Comparison of ENCODE assay signal across 8 cellular contexts in the genomic region with DNA sequence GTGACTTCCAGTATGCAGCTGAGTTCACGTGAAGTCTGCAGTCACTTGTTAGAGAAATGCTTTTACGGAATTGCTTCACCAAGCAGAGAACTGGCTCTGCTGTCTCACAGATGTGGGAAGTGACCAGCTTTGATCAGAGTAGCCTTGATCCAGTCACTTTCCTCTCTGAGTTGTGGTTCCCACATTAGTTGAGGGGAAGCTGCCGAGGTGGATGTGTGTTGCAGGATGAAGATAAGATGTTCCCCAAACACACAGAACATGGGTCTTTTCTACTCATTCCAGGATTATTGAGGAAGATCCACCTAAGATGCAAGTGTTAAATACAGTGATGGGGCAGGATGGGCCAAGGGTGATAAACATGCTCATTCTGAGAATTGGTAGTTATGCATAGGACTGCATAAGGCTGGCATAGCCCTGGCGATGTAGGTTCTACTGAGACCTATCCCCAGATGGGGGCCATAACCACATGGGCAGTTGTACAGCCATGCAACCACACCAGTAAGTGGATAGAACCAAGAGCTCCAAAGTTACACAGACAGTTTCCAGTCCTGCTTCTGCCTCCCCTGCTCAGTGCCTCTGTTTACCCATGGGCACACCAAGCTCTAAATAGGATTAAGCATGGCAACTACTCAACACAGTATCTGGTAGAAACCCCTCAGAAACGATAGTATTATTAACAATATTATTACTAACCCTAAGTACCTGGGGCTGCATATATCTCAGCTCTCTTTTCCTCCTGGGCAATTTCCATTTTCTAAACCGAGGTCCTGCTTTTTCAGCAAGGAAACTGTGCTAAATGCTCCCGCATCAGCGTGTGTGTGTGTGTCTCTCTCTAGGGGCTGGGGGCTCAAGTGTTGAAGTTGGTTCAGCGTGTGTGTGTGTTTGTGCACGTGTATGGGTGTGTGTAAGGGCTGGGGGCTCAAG.
DNase-seq lines count a peak whose midpoint lies in the region; ATAC-seq and TF ChIP-seq lines count a peak whose summit lies in the region.

No MANE protein-coding gene starts in this region.

- in situ Hi-C loops in brain microvascular endothelial cell (cut with HindIII; ENCODE audit: low pct_ligation_motif_present, low sequenced_read_pairs), result no loop called here

- H3K27ac ChIP-seq in heart left ventricle (peak overlapping the region in 11 of 12 donors; percentile 51 to 85 (median 67)), brain microvascular endothelial cell (peak overlapping the region; percentile 79), upper lobe of left lung (peak overlapping the region; percentile 71 to 87 (median 82))

- H3K9me3 Mint-ChIP-seq in memory B cell, result no peaks in the 10 kb centered on the region

- no peaks in the 10 kb centered on the region for H3K9me3 ChIP-seq in heart left ventricle
- H3K9me3 ChIP-seq in upper lobe of left lung, result no peaks in the 10 kb centered on the region

- no peak for DNase-seq in heart left ventricle
- no peak for DNase-seq in left cardiac atrium
- DNase-seq in brain microvascular endothelial cell, result no peak
- no peak for DNase-seq in memory B cell (ENCODE audit: low spot score in 2 of 2)
- DNase-seq in upper lobe of left lung, result no peak
- no peak for DNase-seq in pons (ENCODE audit: low spot score)
- DNase-seq in Kasumi-1 (lab: John Stamatoyannopoulos, UW), result no peak

- no peaks in the 10 kb centered on the region for H3K27me3 ChIP-seq in heart left ventricle
- no peaks in the 10 kb centered on the region for H3K27me3 ChIP-seq in brain microvascular endothelial cell (replicated peaks)
- no peaks in the 10 kb centered on the region for H3K27me3 ChIP-seq in upper lobe of left lung

- H3K36me3 ChIP-seq in heart left ventricle (no peaks in the 10 kb centered on the region), brain microvascular endothelial cell (replicated peaks) (no peaks in the 10 kb centered on the region), upper lobe of left lung (no peaks in the 10 kb centered on the region)

- H3K27me3 Mint-ChIP-seq in memory B cell, result peaks cover 9% of the 10 kb centered on the region

- TF ChIP-seq EP300 in upper lobe of left lung (IDR thresholded peaks at IDR 0.05), result no peak

- TF ChIP-seq CTCF in heart left ventricle (IDR thresholded peaks at IDR 0.05) (no peak), brain microvascular endothelial cell (IDR thresholded peaks at IDR 0.05; ENCODE audit: low read depth, low read length, missing control alignments) (no peak), upper lobe of left lung (IDR thresholded peaks at IDR 0.05) (no peak)

- H3K36me3 Mint-ChIP-seq in memory B cell, result no peaks in the 10 kb centered on the region

- H3K27ac Mint-ChIP-seq in memory B cell, result no peak overlapping the region

- ATAC-seq in heart left ventricle (no peak), left cardiac atrium (no peak), memory B cell (ENCODE audit: low read depth) (no peak), upper lobe of left lung (ENCODE audit: low FRiP score in 2 of 2) (no peak), HG03469 (IDR thresholded peaks at IDR 0.05; ENCODE audit: unreplicated experiment) (no peak)

- TF ChIP-seq POLR2A in heart left ventricle (IDR thresholded peaks at IDR 0.05) (no peak), upper lobe of left lung (IDR thresholded peaks at IDR 0.05) (no peak)

- peak overlapping the region; percentile 5 to 87 (median 63) for H3K4me3 ChIP-seq in heart left ventricle
- peak overlapping the region; percentile 76 for H3K4me3 ChIP-seq in brain microvascular endothelial cell (ENCODE audit: low read depth, low read length)
- H3K4me3 ChIP-seq in upper lobe of left lung, result peak overlapping the region; percentile 42 to 62 (median 58)

- peaks cover 0 to 35% (median 11%) of the 10 kb centered on the region in 12 donors for H3K4me1 ChIP-seq in heart left ventricle
- H3K4me1 ChIP-seq in upper lobe of left lung, result peaks cover 14 to 36% (median 19%) of the 10 kb centered on the region in 4 donors

- H3K4me3 Mint-ChIP-seq in memory B cell, result peak overlapping the region; percentile 81

- intact Hi-C loops in heart left ventricle (cut with DNase I), result loop anchor here in 4 of 10 donors (5.0 to 10.0 kb wide), 4 partner anchors 165 to 315 kb away; partner anchors contain the start of gene MAF (in 3 of the 4)
- intact Hi-C loops in left cardiac atrium (cut with DNase I), result no loop called here

- peaks cover 7% of the 10 kb centered on the region for H3K4me1 Mint-ChIP-seq in memory B cell

- WGBS in heart left ventricle, 4 donors, result 39 to 53% (median 46%) methylated on average over 8 to 10 of the region's 10 CpGs
- 48 to 60% methylated on average over 8 to 9 of the region's 10 CpGs for WGBS in upper lobe of left lung, 2 donors
